ENCODE assay signal across 8 cellular contexts in the genomic region with DNA sequence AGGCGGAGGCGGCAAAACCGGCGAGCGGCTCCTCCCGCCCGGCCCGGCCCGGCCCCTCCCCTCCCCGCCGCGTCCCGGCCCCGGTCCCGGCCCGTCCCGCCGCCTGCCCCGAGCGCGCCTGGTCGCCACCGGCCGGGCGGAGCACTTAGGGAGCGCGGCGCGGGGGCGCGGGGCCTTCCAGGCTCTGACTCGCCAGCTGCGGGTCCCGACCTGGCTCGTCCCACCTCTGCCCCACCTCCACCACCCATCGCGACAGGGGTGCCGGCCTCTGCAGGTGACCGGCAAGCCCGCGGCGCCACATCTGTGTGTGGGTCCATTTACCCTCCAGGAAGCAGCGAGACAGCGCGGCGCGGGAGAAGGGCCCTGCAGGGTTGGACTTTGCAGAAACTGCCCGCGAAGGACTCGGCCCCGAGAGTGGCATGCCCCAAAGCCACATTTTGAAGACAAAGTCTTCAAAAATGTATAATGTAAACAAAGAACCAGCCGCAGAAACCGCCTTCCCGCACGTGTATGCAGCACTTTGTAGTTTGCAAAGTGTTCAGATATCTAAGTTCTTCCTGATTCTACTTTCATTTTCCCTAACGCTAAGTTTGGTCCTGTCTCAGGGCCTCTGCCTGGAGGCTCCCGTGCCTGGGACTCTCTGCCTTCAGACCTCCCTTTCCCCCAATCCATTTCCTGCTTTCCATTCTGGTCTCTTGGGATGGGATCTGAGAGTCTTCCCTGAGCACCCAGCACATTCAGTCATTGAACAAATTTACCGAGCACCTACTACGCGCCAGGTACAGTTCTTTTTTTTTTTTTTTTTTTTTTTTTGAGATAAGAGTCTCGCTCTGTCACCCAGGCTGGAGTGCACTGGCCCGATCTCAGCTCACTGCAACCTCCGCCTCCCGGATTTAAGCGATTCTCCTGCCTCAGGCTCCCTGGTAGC. TPM values are rescaled to one million over a fixed set of nuclear protein-coding genes. Genes with fewer than 3 reads are reported as not detected.
DNase-seq lines count a peak whose midpoint lies in the region; ATAC-seq and TF ChIP-seq lines count a peak whose summit lies in the region.

A gene (minus strand): TSS at position 40 of the 928 bp plus-strand sequence. CDS start 19,158 bp downstream, outside the sequence.

- POLR2A ChIA-PET in naive thymus-derived CD8-positive, alpha-beta T cell (lab: Charles Lee): interaction anchor here (0.7 to 0.9 kb wide), 2 partner anchors 24 to 204 kb away, joined by 3 to 5 read pairs; a partner anchor contains a TSS

- no peak for TF ChIP-seq CTCF in GM12875 (IDR thresholded peaks at IDR 0.05; ENCODE audit: borderline replicate concordance, insufficient read depth, low read depth, low read length)
- no peak for TF ChIP-seq CTCF in OCI-LY3 (IDR thresholded peaks at IDR 0.05; ENCODE audit: low read depth, low read length)
- no peak for TF ChIP-seq CTCF in fibroblast of mammary gland (conservative IDR thresholded peaks at IDR 0.05; ENCODE audit: control insufficient read depth, insufficient read depth, low read depth, low read length)

- peak within 1 kb of the TSS; percentile 79 for H3K9ac ChIP-seq in OCI-LY3 (ENCODE audit: low read length)

- H4K20me1 ChIP-seq in OCI-LY3 (ENCODE audit: insufficient read depth, low read length): no peaks in the 10 kb centered on the region

- DNase-seq in activated T-helper 1 cell treated with anti-CD3 and anti-CD28 coated beads, Interleukin-12 subunit alpha, Interleukin-12 subunit beta, Interleukin-2, Interleukin-4 antibody, amounts not matched to agents 30 ng/mL and 10 ng/mL and 1 ng/mL, durations not matched to agents 14 hours and 24 hours and 36 hours (ENCODE audit: low spot score): peak; percentile 34
- DNase-seq in fibroblast of mammary gland (ENCODE audit: low read depth): peak; percentile 77
- peak in 8 of 10 donors; percentile 5 to 61 (median 42) for DNase-seq in naive thymus-derived CD8-positive, alpha-beta T cell
- DNase-seq in stimulated activated naive CD8-positive, alpha-beta T cell treated with anti-CD3 and anti-CD28 coated beads, Interleukin-15, amount 100 ng/mL, for 72 hours: peak; percentile 49 to 64

- H2AFZ ChIP-seq in OCI-LY3 (ENCODE audit: low read depth, low read length): peak within 1 kb of the TSS; percentile 79

- no peaks in the 10 kb centered on the region for H3K9me3 Mint-ChIP-seq in activated T-helper 1 cell treated with anti-CD3 and anti-CD28 coated beads, Interleukin-12 subunit alpha, Interleukin-12 subunit beta, Interleukin-2, Interleukin-4 antibody, amounts not matched to agents 30 ng/mL and 10 ng/mL and 1 ng/mL, durations not matched to agents 14 hours and 24 hours and 36 hours
- H3K9me3 Mint-ChIP-seq in naive thymus-derived CD8-positive, alpha-beta T cell: no peaks in the 10 kb centered on the region
- no peaks in the 10 kb centered on the region for H3K9me3 Mint-ChIP-seq in stimulated activated naive CD8-positive, alpha-beta T cell treated with anti-CD3 and anti-CD28 coated beads, Interleukin-15, amount 100 ng/mL, for 72 hours

- H3K36me3 ChIP-seq in OCI-LY3 (replicated peaks; ENCODE audit: low read depth, low read length): no peaks in the 10 kb centered on the region

- H3K79me2 ChIP-seq in OCI-LY3 (ENCODE audit: low read length): no peaks in the 10 kb centered on the region; the same call in 1 of the 2 replicates

- H3K4me1 ChIP-seq in OCI-LY3 (ENCODE audit: low read length): peaks cover 11% of the 10 kb centered on the region

- H3K4me3 Mint-ChIP-seq in activated T-helper 1 cell treated with anti-CD3 and anti-CD28 coated beads, Interleukin-12 subunit alpha, Interleukin-12 subunit beta, Interleukin-2, Interleukin-4 antibody, amounts not matched to agents 30 ng/mL and 10 ng/mL and 1 ng/mL, durations not matched to agents 14 hours and 24 hours and 36 hours: peak within 1 kb of the TSS; percentile 86
- H3K4me3 Mint-ChIP-seq in naive thymus-derived CD8-positive, alpha-beta T cell: peak within 1 kb of the TSS; percentile 88 to 98 (median 93)
- peak within 1 kb of the TSS; percentile 87 to 96 for H3K4me3 Mint-ChIP-seq in stimulated activated naive CD8-positive, alpha-beta T cell treated with anti-CD3 and anti-CD28 coated beads, Interleukin-15, amount 100 ng/mL, for 72 hours

- peak within 1 kb of the TSS; percentile 97 for H3K4me2 ChIP-seq in OCI-LY3 (ENCODE audit: low read length)

- intact Hi-C loops in activated T-helper 1 cell treated with anti-CD3 and anti-CD28 coated beads, Interleukin-12 subunit alpha, Interleukin-12 subunit beta, Interleukin-2, Interleukin-4 antibody, amounts not matched to agents 30 ng/mL and 10 ng/mL and 1 ng/mL, durations not matched to agents 14 hours and 24 hours and 36 hours (cut with micrococcal nuclease): loop anchor here (1.0 to 5.0 kb wide), 4 partner anchors 35 to 707 kb away; a partner anchor contains a TSS

- H3K4me1 Mint-ChIP-seq in activated T-helper 1 cell treated with anti-CD3 and anti-CD28 coated beads, Interleukin-12 subunit alpha, Interleukin-12 subunit beta, Interleukin-2, Interleukin-4 antibody, amounts not matched to agents 30 ng/mL and 10 ng/mL and 1 ng/mL, durations not matched to agents 14 hours and 24 hours and 36 hours (ENCODE audit: low read depth): peaks cover 28% of the 10 kb centered on the region
- peaks cover 5 to 39% (median 33%) of the 10 kb centered on the region in 4 donors for H3K4me1 Mint-ChIP-seq in naive thymus-derived CD8-positive, alpha-beta T cell
- H3K4me1 Mint-ChIP-seq in stimulated activated naive CD8-positive, alpha-beta T cell treated with anti-CD3 and anti-CD28 coated beads, Interleukin-15, amount 100 ng/mL, for 72 hours: peaks cover 44% of the 10 kb centered on the region

- H3K27ac ChIP-seq in OCI-LY3 (ENCODE audit: low read length): peak within 1 kb of the TSS; percentile 42

- H3K27me3 ChIP-seq in OCI-LY3 (ENCODE audit: low read depth, low read length): no peaks in the 10 kb centered on the region

- peak within 1 kb of the TSS; percentile 71 for H3K4me3 ChIP-seq in GM12875 (ENCODE audit: low read depth, low read length)
- peak within 1 kb of the TSS; percentile 96 for H3K4me3 ChIP-seq in OCI-LY3 (ENCODE audit: low read length)
- peak within 1 kb of the TSS; percentile 48 for H3K4me3 ChIP-seq in fibroblast of mammary gland (ENCODE audit: control insufficient read depth, low read depth, low read length)

- H3K9me3 ChIP-seq in OCI-LY3 (ENCODE audit: insufficient read depth, low read length): no peaks in the 10 kb centered on the region

- ATAC-seq in HG02938 (IDR thresholded peaks at IDR 0.05; ENCODE audit: unreplicated experiment): peak; percentile 41
- ATAC-seq in naive thymus-derived CD8-positive, alpha-beta T cell: peak; percentile 68 to 72
- ATAC-seq in stimulated activated naive CD8-positive, alpha-beta T cell treated with anti-CD3 and anti-CD28 coated beads, Interleukin-15, amount 100 ng/mL, for 72 hours: peak; percentile 71
- no peak for ATAC-seq in HG03025 (IDR thresholded peaks at IDR 0.05; ENCODE audit: low FRiP score, unreplicated experiment)

- H3K36me3 Mint-ChIP-seq in activated T-helper 1 cell treated with anti-CD3 and anti-CD28 coated beads, Interleukin-12 subunit alpha, Interleukin-12 subunit beta, Interleukin-2, Interleukin-4 antibody, amounts not matched to agents 30 ng/mL and 10 ng/mL and 1 ng/mL, durations not matched to agents 14 hours and 24 hours and 36 hours (ENCODE audit: low read depth): peaks cover 4% of the 10 kb centered on the region
- peaks cover 0 to 2% (median 0%) of the 10 kb centered on the region in 3 donors for H3K36me3 Mint-ChIP-seq in naive thymus-derived CD8-positive, alpha-beta T cell

- H3K27ac Mint-ChIP-seq in activated T-helper 1 cell treated with anti-CD3 and anti-CD28 coated beads, Interleukin-12 subunit alpha, Interleukin-12 subunit beta, Interleukin-2, Interleukin-4 antibody, amounts not matched to agents 30 ng/mL and 10 ng/mL and 1 ng/mL, durations not matched to agents 14 hours and 24 hours and 36 hours: peak within 1 kb of the TSS; percentile 91
- H3K27ac Mint-ChIP-seq in naive thymus-derived CD8-positive, alpha-beta T cell: peak within 1 kb of the TSS; percentile 91 to 98 (median 96)
- H3K27ac Mint-ChIP-seq in stimulated activated naive CD8-positive, alpha-beta T cell treated with anti-CD3 and anti-CD28 coated beads, Interleukin-15, amount 100 ng/mL, for 72 hours: peak within 1 kb of the TSS; percentile 98 to 99

- H3K27me3 Mint-ChIP-seq in activated T-helper 1 cell treated with anti-CD3 and anti-CD28 coated beads, Interleukin-12 subunit alpha, Interleukin-12 subunit beta, Interleukin-2, Interleukin-4 antibody, amounts not matched to agents 30 ng/mL and 10 ng/mL and 1 ng/mL, durations not matched to agents 14 hours and 24 hours and 36 hours (ENCODE audit: insufficient read depth): peaks cover 15% of the 10 kb centered on the region
- peaks cover 0 to 3% (median 0%) of the 10 kb centered on the region in 5 donors for H3K27me3 Mint-ChIP-seq in naive thymus-derived CD8-positive, alpha-beta T cell
- H3K27me3 Mint-ChIP-seq in stimulated activated naive CD8-positive, alpha-beta T cell treated with anti-CD3 and anti-CD28 coated beads, Interleukin-15, amount 100 ng/mL, for 72 hours: no peaks in the 10 kb centered on the region

RNA-seq across cellular contexts. Expression of the gene that starts here (rescaled TPM):
- 14.0 and 15.1 TPM in 2 replicates for total RNA-seq in activated T-helper 1 cell treated with anti-CD3 and anti-CD28 coated beads, Interleukin-12 subunit alpha, Interleukin-12 subunit beta, Interleukin-2, Interleukin-4 antibody, amounts not matched to agents 30 ng/mL and 10 ng/mL and 1 ng/mL, durations not matched to agents 14 hours and 24 hours and 36 hours
- 10 to 100 TPM; 16.4 to 17.5 TPM for total RNA-seq in naive thymus-derived CD8-positive, alpha-beta T cell
- polyA plus RNA-seq in naive thymus-derived CD8-positive, alpha-beta T cell: 10 to 100 TPM in 2 of 3 donors, 1 to 10 TPM in 1; 7.7 to 15.3 (median 10.5) TPM
